16 cellular contexts compared by ENCODE assay signal in genomic region chr1:29256395-29256794, GRCh38. TPM values are rescaled to one million over a fixed set of nuclear protein-coding genes. Genes with fewer than 3 reads are reported as not detected.
DNase-seq lines count a peak whose midpoint lies in the region; ATAC-seq, FAIRE-seq and TF ChIP-seq lines count a peak whose summit lies in the region.
"Had no signal": no experiment of that assay in that cellular context is flagged by ENCODE, and none has a peak within 500 bp of the region (broad histone marks: within the 10 kb centered on the region; RNA-seq: fewer than 3 reads in every experiment).

No MANE protein-coding gene starts in this region.

- FAIRE-seq in HepG2 (lab: Jason Lieb, UNC): no peak
- FAIRE-seq: GM12892, islet of Langerhans had no signal

- H3K9ac ChIP-seq in HepG2 (ENCODE audit: insufficient read depth, low read depth, low read length): no peak overlapping the region

- H3K4me3 ChIP-seq in HepG2 (replicated peaks in 1 of 3; ENCODE audit: insufficient read depth in 1 of 3, low read depth in 2 of 3, low read length in 3 of 3): no peak overlapping the region
- no peak overlapping the region for H3K4me3 ChIP-seq in right lobe of liver
- H3K4me3 ChIP-seq: adrenal gland, gastroesophageal sphincter, prostate gland had no signal

- BruUV-seq in HepG2 (replicated peaks; lab: Mats Ljungman, UMichigan) (no TSS peak), Calu3 (replicated peaks; lab: Mats Ljungman, UMichigan) (no TSS peak)

- H3K36me3 Mint-ChIP-seq in glutamatergic neuron (ENCODE audit: unreplicated experiment): no peaks in the 10 kb centered on the region
- H3K36me3 Mint-ChIP-seq in Calu3 (ENCODE audit: insufficient read depth, unreplicated experiment): no peaks in the 10 kb centered on the region
- no peaks in the 10 kb centered on the region for H3K36me3 Mint-ChIP-seq in activated naive CD8-positive, alpha-beta T cell treated with anti-CD3 and anti-CD28 coated beads, Interleukin-2, amount 50 U/mL, for 24 hours (ENCODE audit: low read depth)

- peaks cover 4% of the 10 kb centered on the region; the same call in 1 of the 2 replicates for H4K20me1 ChIP-seq in HepG2 (ENCODE audit: insufficient read depth, low read length)

- WGBS in HepG2 (ENCODE audit: low lambda C conversion rate): 89% methylated on average over 3 of the region's 5 CpGs
- 60% methylated on average over 1 of the region's 5 CpGs for WGBS in right lobe of liver (ENCODE audit: insufficient coverage, low coverage, low lambda C conversion rate, missing lambda C conversion rate)

- H2AFZ ChIP-seq in HepG2 (ENCODE audit: low read length): no peak overlapping the region

- H3K9me3 ChIP-seq in HepG2 (ENCODE audit: low read length) (no peaks in the 10 kb centered on the region), right lobe of liver (no peaks in the 10 kb centered on the region)
- H3K9me3 ChIP-seq: adrenal gland, gastroesophageal sphincter, prostate gland had no signal

- H3K27ac Mint-ChIP-seq in glutamatergic neuron (ENCODE audit: unreplicated experiment): no peak overlapping the region
- no peak overlapping the region for H3K27ac Mint-ChIP-seq in Calu3 (ENCODE audit: unreplicated experiment)
- no peak overlapping the region for H3K27ac Mint-ChIP-seq in activated naive CD8-positive, alpha-beta T cell treated with anti-CD3 and anti-CD28 coated beads, Interleukin-2, amount 50 U/mL, for 24 hours

- H3K4me1 Mint-ChIP-seq in glutamatergic neuron (ENCODE audit: low read depth, unreplicated experiment): peaks cover 13% of the 10 kb centered on the region
- peaks cover 22% of the 10 kb centered on the region for H3K4me1 Mint-ChIP-seq in Calu3 (ENCODE audit: low read depth, unreplicated experiment)
- H3K4me1 Mint-ChIP-seq in activated naive CD8-positive, alpha-beta T cell treated with anti-CD3 and anti-CD28 coated beads, Interleukin-2, amount 50 U/mL, for 24 hours: peaks cover 5% of the 10 kb centered on the region

- ATAC-seq in HepG2 (0 out of 3 replicates have a peak, but pooled peaks have one; percentile 23), right lobe of liver (no peak), GM18505 (IDR thresholded peaks at IDR 0.05; ENCODE audit: unreplicated experiment) (no peak)
- no peak for ATAC-seq in activated naive CD8-positive, alpha-beta T cell treated with anti-CD3 and anti-CD28 coated beads, Interleukin-2, amount 50 U/mL, for 24 hours
- ATAC-seq: gastroesophageal sphincter, Right ventricle myocardium inferior had no signal

- H3K9me3 Mint-ChIP-seq in glutamatergic neuron (ENCODE audit: unreplicated experiment) (peaks cover 2% of the 10 kb centered on the region), Calu3 (ENCODE audit: low read depth, unreplicated experiment) (no peaks in the 10 kb centered on the region)
- no peaks in the 10 kb centered on the region for H3K9me3 Mint-ChIP-seq in activated naive CD8-positive, alpha-beta T cell treated with anti-CD3 and anti-CD28 coated beads, Interleukin-2, amount 50 U/mL, for 24 hours

- no peaks in the 10 kb centered on the region for H3K79me2 ChIP-seq in HepG2 (ENCODE audit: insufficient read depth, low read length)

- H3K4me1 ChIP-seq in HepG2 (ENCODE audit: insufficient read depth, low read length): peaks cover 7% of the 10 kb centered on the region; the same call in 1 of the 2 replicates
- H3K4me1 ChIP-seq in right lobe of liver: peaks cover 0 to 18% (median 12%) of the 10 kb centered on the region in 4 donors
- H3K4me1 ChIP-seq: prostate gland had no signal

- POLR2A ChIA-PET in HepG2 (lab: Yijun Ruan, JAX): no interaction called here

- H3K4me2 ChIP-seq in HepG2 (ENCODE audit: low read depth, low read length): no peak overlapping the region

- TF ChIP-seq RAD21 in HepG2 (CRISPR knock-in tag; IDR thresholded peaks at IDR 0.05): no peak

- no peak overlapping the region for H3K27ac ChIP-seq in HepG2 (ENCODE audit: extremely low read length, insufficient read depth, low read length)
- no peak overlapping the region for H3K27ac ChIP-seq in right lobe of liver
- H3K27ac ChIP-seq: adrenal gland, gastroesophageal sphincter, prostate gland had no signal

- H3K4me3 Mint-ChIP-seq in glutamatergic neuron (ENCODE audit: unreplicated experiment) (no peak overlapping the region), Calu3 (ENCODE audit: low read depth, unreplicated experiment) (no peak overlapping the region)
- no peak overlapping the region for H3K4me3 Mint-ChIP-seq in activated naive CD8-positive, alpha-beta T cell treated with anti-CD3 and anti-CD28 coated beads, Interleukin-2, amount 50 U/mL, for 24 hours

- H3K27me3 Mint-ChIP-seq in glutamatergic neuron (ENCODE audit: unreplicated experiment): peaks cover 2% of the 10 kb centered on the region
- H3K27me3 Mint-ChIP-seq in Calu3 (ENCODE audit: unreplicated experiment): no peaks in the 10 kb centered on the region
- peaks cover 33% of the 10 kb centered on the region for H3K27me3 Mint-ChIP-seq in activated naive CD8-positive, alpha-beta T cell treated with anti-CD3 and anti-CD28 coated beads, Interleukin-2, amount 50 U/mL, for 24 hours

- DNase-seq in HepG2 (ENCODE audit: low spot score): no peak
- no peak for DNase-seq in right lobe of liver
- peak; percentile 11 for DNase-seq in NCI-H1694 (lab: John Stamatoyannopoulos, UW)
- DNase-seq in glutamatergic neuron: no peak
- no peak for DNase-seq in Calu3
- no peak for DNase-seq in cortex of kidney (lab: John Stamatoyannopoulos, UW)
- DNase-seq in activated naive CD8-positive, alpha-beta T cell treated with anti-CD3 and anti-CD28 coated beads, Interleukin-2, amount 50 U/mL, for 24 hours: no peak
- DNase-seq: adrenal gland, NCI-H1092, T-helper 2 cell had no signal

- TF ChIP-seq EP300 in HepG2 (IDR thresholded peaks at IDR 0.05; ENCODE audit: low read depth in 2 of 2, low read length in 2 of 2) (no peak), HepG2 (CRISPR knock-in tag; IDR thresholded peaks at IDR 0.05; ENCODE audit: borderline replicate concordance) (no peak)

- H3K36me3 ChIP-seq in HepG2 (replicated peaks in 1 of 2; ENCODE audit: control insufficient read depth in 1 of 2, insufficient read depth in 2 of 2, low read length in 2 of 2) (peaks cover 4 to 9% of the 10 kb centered on the region in 2 experiments; a peak in 2 of 5 replicates), right lobe of liver (no peaks in the 10 kb centered on the region)
- H3K36me3 ChIP-seq: adrenal gland, gastroesophageal sphincter, prostate gland had no signal

- intact Hi-C loops in HepG2 (cut with micrococcal nuclease; ENCODE audit: unreplicated experiment): no loop called here
- intact Hi-C loops in right lobe of liver (cut with DNase I): no loop called here
- intact Hi-C loops in Calu3 (cut with micrococcal nuclease; ENCODE audit: unreplicated experiment): no loop called here

- TF ChIP-seq CTCF in HepG2 (CRISPR knock-in tag; IDR thresholded peaks at IDR 0.05): no peak
- no peak for TF ChIP-seq CTCF in right lobe of liver (IDR thresholded peaks at IDR 0.05)
- peak; percentile 26 for TF ChIP-seq CTCF in glutamatergic neuron (IDR thresholded peaks at IDR 0.05; ENCODE audit: partially characterized antibody, unreplicated experiment)
- TF ChIP-seq CTCF in Calu3 (IDR thresholded peaks at IDR 0.05; ENCODE audit: unreplicated experiment): no peak

- CTCF ChIA-PET in HepG2 (lab: Yijun Ruan, JAX; ENCODE audit: low intra/inter-chr PET ratio, low total read pairs): no interaction called here
- CTCF ChIA-PET in Calu3 (lab: Charles Lee): no interaction called here

- in situ Hi-C loops in HepG2 (cut with HindIII; ENCODE audit: extremely low pct_ligation_motif_present, low pct_unique_long_range_greater_than_20kb): no loop called here

- no peak for TF ChIP-seq POLR2A in HepG2 (IDR thresholded peaks at IDR 0.05; ENCODE audit: insufficient read depth in 1 of 2, low read depth in 2 of 2, low read length in 2 of 2)
- TF ChIP-seq POLR2A in right lobe of liver (IDR thresholded peaks at IDR 0.05): no peak
- TF ChIP-seq POLR2A in GM18505 (IDR thresholded peaks at IDR 0.05; ENCODE audit: borderline replicate concordance, extremely low read depth, insufficient read depth, insufficient read length): no peak

- H3K27me3 ChIP-seq in HepG2 (ENCODE audit: control insufficient read depth in 1 of 2, insufficient read depth in 2 of 2, low read length in 2 of 2): no peaks in the 10 kb centered on the region
- no peaks in the 10 kb centered on the region for H3K27me3 ChIP-seq in right lobe of liver

RNA-seq across cellular contexts. Expression of gene PTPRU, which starts 20.1 kb away (rescaled TPM):
- 11.0 and 21.6 TPM in 2 replicates for total RNA-seq in HepG2 (2016; rRNA removed; fragmentation: Illumina TruSeq; extraction: Trizol)
- 3.9 and 4.0 TPM in 2 replicates for total RNA-seq in HepG2 (2016; cell fraction: cytosol; rRNA removed; fragmentation: Illumina TruSeq; extraction: Trizol; ENCODE audit: low read depth)
- total RNA-seq in HepG2 (2016; cell fraction: insoluble cytoplasmic fraction; rRNA removed; fragmentation: Illumina TruSeq; extraction: Trizol): 9.4 and 20.9 TPM in 2 replicates
- 14.5 and 15.1 TPM in 2 replicates for total RNA-seq in HepG2 (2016; cell fraction: membrane; rRNA removed; fragmentation: Illumina TruSeq; extraction: Trizol)
- total RNA-seq in HepG2 (2016; cell fraction: nucleus; rRNA removed; fragmentation: Illumina TruSeq; extraction: Trizol): 20.3 and 29.1 TPM in 2 replicates
- 22.3 and 27.8 TPM in 2 replicates for polyA plus RNA-seq in HepG2 (2011; rRNA removed)
- 16.2 and 24.5 TPM in 2 replicates for polyA plus RNA-seq in HepG2 (2011; cell fraction: cytosol; rRNA removed)
- 56.1 and 65.4 TPM in 2 replicates for polyA plus RNA-seq in HepG2 (2011; cell fraction: nucleus; rRNA removed)
- 12.1 and 22.3 TPM in 2 replicates for polyA plus RNA-seq in HepG2 (2012)
- polyA plus RNA-seq in HepG2 (2016; cell fraction: cytosol; fragmentation: Illumina TruSeq; extraction: Trizol; ENCODE audit: low read depth): 1.8 and 2.3 TPM in 2 replicates
- 9.7 and 12.0 TPM in 2 replicates for polyA plus RNA-seq in HepG2 (2016; cell fraction: insoluble cytoplasmic fraction; fragmentation: Illumina TruSeq; extraction: Trizol; ENCODE audit: low read depth)
- polyA plus RNA-seq in HepG2 (2016; cell fraction: membrane; fragmentation: Illumina TruSeq; extraction: Trizol; ENCODE audit: low read depth): 6.6 and 8.7 TPM in 2 replicates
- 46.5 and 51.1 TPM in 2 replicates for polyA plus RNA-seq in HepG2 (2016; cell fraction: nucleus; fragmentation: Illumina TruSeq; extraction: Trizol; ENCODE audit: insufficient read depth, low read depth)
- 28.3 and 104 TPM in 2 replicates for polyA minus RNA-seq in HepG2 (2011; rRNA and poly(A)+ RNA removed; ENCODE audit: low replicate concordance)
- 33.6 and 37.1 TPM in 2 replicates for polyA minus RNA-seq in HepG2 (2011; cell fraction: cytosol; rRNA and poly(A)+ RNA removed)
- polyA minus RNA-seq in HepG2 (2011; cell fraction: nucleus; rRNA and poly(A)+ RNA removed): 18.0 and 19.9 TPM in 2 replicates
- total RNA-seq in right lobe of liver: 10 to 100 TPM in 4 of 6 experiments, 1 to 10 TPM in 2; 4.8 to 22.3 (median 14.5) TPM
- 92.5 TPM for total RNA-seq in glutamatergic neuron (ENCODE audit: unreplicated experiment)
- total RNA-seq in Calu3 (2022): 37.9 and 54.5 TPM in 2 replicates

RNA-seq across cellular contexts. Expression of gene MECR, which starts 25.7 kb away (rescaled TPM):
- total RNA-seq in HepG2 (2016; rRNA removed; fragmentation: Illumina TruSeq; extraction: Trizol) (21.2 and 24.9 TPM in 2 replicates), right lobe of liver (10 to 100 TPM; 13.1 to 22.1 (median 15.7) TPM), glutamatergic neuron (ENCODE audit: unreplicated experiment) (21.4 TPM), Calu3 (2022) (45.9 and 46.8 TPM in 2 replicates)
- 40.7 and 49.2 TPM in 2 replicates for total RNA-seq in HepG2 (2016; cell fraction: cytosol; rRNA removed; fragmentation: Illumina TruSeq; extraction: Trizol; ENCODE audit: low read depth)
- total RNA-seq in HepG2 (2016; cell fraction: insoluble cytoplasmic fraction; rRNA removed; fragmentation: Illumina TruSeq; extraction: Trizol): 18.4 and 19.7 TPM in 2 replicates
- 43.7 and 46.5 TPM in 2 replicates for total RNA-seq in HepG2 (2016; cell fraction: membrane; rRNA removed; fragmentation: Illumina TruSeq; extraction: Trizol)
- 20.0 and 20.4 TPM in 2 replicates for total RNA-seq in HepG2 (2016; cell fraction: nucleus; rRNA removed; fragmentation: Illumina TruSeq; extraction: Trizol)
- 18.8 and 19.0 TPM in 2 replicates for polyA plus RNA-seq in HepG2 (2011; rRNA removed)
- 13.7 and 17.3 TPM in 2 replicates for polyA plus RNA-seq in HepG2 (2011; cell fraction: cytosol; rRNA removed)
- polyA plus RNA-seq in HepG2 (2011; cell fraction: nucleus; rRNA removed): 21.4 and 26.7 TPM in 2 replicates
- 12.7 and 17.0 TPM in 2 replicates for polyA plus RNA-seq in HepG2 (2012)
- polyA plus RNA-seq in HepG2 (2016; cell fraction: cytosol; fragmentation: Illumina TruSeq; extraction: Trizol; ENCODE audit: low read depth): 61.3 and 62.7 TPM in 2 replicates
- 17.8 and 18.6 TPM in 2 replicates for polyA plus RNA-seq in HepG2 (2016; cell fraction: insoluble cytoplasmic fraction; fragmentation: Illumina TruSeq; extraction: Trizol; ENCODE audit: low read depth)
- polyA plus RNA-seq in HepG2 (2016; cell fraction: membrane; fragmentation: Illumina TruSeq; extraction: Trizol; ENCODE audit: low read depth): 46.4 and 47.2 TPM in 2 replicates
- 28.0 and 30.8 TPM in 2 replicates for polyA plus RNA-seq in HepG2 (2016; cell fraction: nucleus; fragmentation: Illumina TruSeq; extraction: Trizol; ENCODE audit: insufficient read depth, low read depth)
- 26.2 and 47.2 TPM in 2 replicates for polyA minus RNA-seq in HepG2 (2011; rRNA and poly(A)+ RNA removed; ENCODE audit: low replicate concordance)
- 8.0 and 9.2 TPM in 2 replicates for polyA minus RNA-seq in HepG2 (2011; cell fraction: cytosol; rRNA and poly(A)+ RNA removed)
- polyA minus RNA-seq in HepG2 (2011; cell fraction: nucleus; rRNA and poly(A)+ RNA removed): 22.4 and 23.0 TPM in 2 replicates
